In the genomic region with DNA sequence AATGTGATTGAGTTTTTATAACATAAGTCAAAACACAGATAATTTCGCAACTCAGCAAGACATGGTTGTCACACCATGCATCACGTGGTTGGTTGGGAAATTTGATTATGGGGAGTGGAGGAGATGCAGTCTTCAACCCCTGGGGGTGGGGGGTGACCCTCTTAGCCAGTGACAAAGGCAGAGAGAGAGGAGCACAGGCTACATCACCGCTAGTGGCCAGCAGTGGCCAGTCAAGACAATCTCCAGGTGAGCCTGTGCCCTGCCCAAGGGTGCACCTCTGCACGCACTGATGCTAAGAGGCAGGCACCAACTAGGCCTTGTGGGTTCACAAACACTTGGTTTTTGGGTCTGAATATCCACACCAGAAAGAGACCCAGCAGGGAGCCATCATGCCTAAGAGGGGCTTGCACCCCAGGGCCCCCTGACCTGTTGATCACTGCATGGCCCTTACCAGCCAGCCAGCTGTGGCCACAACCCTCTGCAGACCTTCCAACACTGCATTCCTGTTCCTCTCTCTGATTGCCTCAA, we compare ENCODE assay signal across 1 cellular context.
TF ChIP-seq lines count a peak whose summit lies in the region.

No MANE protein-coding gene starts in this region.

TF ChIP-seq in H1, 55 proteins besides CTCF, POLR2A, EP300 and RAD21 (continued from another document):
- TF ChIP-seq POU5F1 (IDR thresholded peaks at IDR 0.05; ENCODE audit: low read depth, low read length) (no peak), BRCA1 (IDR thresholded peaks at IDR 0.05; ENCODE audit: low read depth, low read length) (no peak), JUND (IDR thresholded peaks at IDR 0.05; ENCODE audit: low read length) (no peak), TCF12 (IDR thresholded peaks at IDR 0.05; ENCODE audit: low read depth, low read length) (no peak), CEBPB (IDR thresholded peaks at IDR 0.05; ENCODE audit: low read depth, low read length) (no peak)
